Comparison of ENCODE assay signal across 32 cellular contexts in the genomic region with DNA sequence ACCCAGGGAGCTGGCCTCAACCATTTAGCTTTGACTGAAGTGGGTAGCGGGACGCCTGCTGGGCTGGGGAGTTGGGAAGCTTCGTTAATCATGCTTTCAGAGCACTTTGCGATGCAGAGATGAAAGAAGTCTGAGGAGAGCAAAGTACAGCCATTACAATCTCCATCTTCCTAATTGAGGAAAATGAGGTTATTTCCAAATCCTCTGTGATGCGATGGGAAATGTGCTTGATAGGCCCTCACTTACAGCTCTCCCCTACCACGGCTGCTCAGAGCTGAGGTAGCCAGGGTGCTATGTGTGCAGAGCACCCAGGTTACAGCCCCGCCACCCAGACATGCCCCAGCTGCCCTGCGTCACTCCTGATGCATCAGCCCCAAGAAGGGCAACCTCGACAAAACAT.
"Had no signal": no experiment of that assay in that cellular context is flagged by ENCODE, and none has a peak within 500 bp of the region (broad histone marks: within the 10 kb centered on the region; RNA-seq: fewer than 3 reads in every experiment).

No MANE protein-coding gene starts in this region.

- H2AFZ ChIP-seq: parathyroid adenoma had no signal

- H3K36me3 Mint-ChIP-seq: natural killer cell; stimulated activated memory B cell treated with anti-CD40 and anti-IgM and Interleukin-4, amounts not matched to agents 10 μg/mL and 1 μg/mL and 100 μg/mL, for 72 hours; type B pancreatic cell had no signal

- H3K4me3 ChIP-seq: ovary, psoas muscle, right lobe of liver, skin epidermis, smooth muscle cell, spleen, suprapubic skin, testis, tibial artery, transverse colon, upper lobe of right lung, uterus had no signal

- H3K27me3 ChIP-seq: ovary, right lobe of liver, spleen, suprapubic skin, testis, tibial artery, transverse colon, upper lobe of right lung, uterus had no signal

- H3K79me2 ChIP-seq: parathyroid adenoma had no signal

- H3K4me2 ChIP-seq: smooth muscle cell had no signal

- H3K9me3 ChIP-seq: ovary, psoas muscle, right lobe of liver, spleen, suprapubic skin, testis, tibial artery, transverse colon, upper lobe of right lung, uterus had no signal

- H3K27ac Mint-ChIP-seq: naive thymus-derived CD4-positive, alpha-beta T cell; natural killer cell; nephron; progenitor cell of endocrine pancreas; stimulated activated memory B cell treated with anti-CD40 and anti-IgM and Interleukin-4, amounts not matched to agents 10 μg/mL and 1 μg/mL and 100 μg/mL, for 72 hours; type B pancreatic cell had no signal

- H3K36me3 ChIP-seq: ovary, right lobe of liver, spleen, suprapubic skin, tibial artery, transverse colon, upper lobe of right lung, uterus had no signal

- H3K27me3 Mint-ChIP-seq: stimulated activated memory B cell treated with anti-CD40 and anti-IgM and Interleukin-4, amounts not matched to agents 10 μg/mL and 1 μg/mL and 100 μg/mL, for 72 hours; stimulated activated naive CD8-positive, alpha-beta T cell treated with anti-CD3 and anti-CD28 coated beads, Interleukin-15, amount 100 ng/mL, for 72 hours had no signal

- DNase-seq: naive thymus-derived CD4-positive, alpha-beta T cell; natural killer cell; occipital lobe; ovary; posterior cingulate gyrus; psoas muscle; right cardiac atrium; right lobe of liver; spleen; stimulated activated CD4-positive, alpha-beta T cell treated with anti-CD3 and anti-CD28 coated beads, Interleukin-12 subunit alpha, Interleukin-12 subunit beta, amount 100 ng/mL, for 4 hours; stimulated activated CD4-positive, alpha-beta T cell treated with anti-CD3 and anti-CD28 coated beads, Interleukin-1b, Interleukin-23, amount 100 ng/mL, for 48 hours; stimulated activated CD4-positive, alpha-beta T cell treated with anti-CD3 and anti-CD28 coated beads, Interleukin-4, amount 100 ng/mL, for 1 hour; stimulated activated CD4-positive, alpha-beta T cell treated with anti-CD3 and anti-CD28 coated beads, Interleukin-4, amount 100 ng/mL, for 4 hours; stimulated activated CD8-positive, alpha-beta memory T cell treated with anti-CD3 and anti-CD28 coated beads, Interleukin-4, amount 100 ng/mL, for 48 hours; stimulated activated naive CD4-positive, alpha-beta T cell; stimulated activated naive CD8-positive, alpha-beta T cell treated with anti-CD3 and anti-CD28 coated beads, Interleukin-15, amount 100 ng/mL, for 72 hours; stimulated activated naive CD8-positive, alpha-beta T cell treated with anti-CD3 and anti-CD28 coated beads, Interleukin-15, Interleukin-2, amounts not matched to agents 100 U/mL and 50 U/mL, for 24 hours; substantia nigra; testis; tibial artery; transverse colon; upper lobe of right lung; uterus had no signal

- H3K9me3 Mint-ChIP-seq: nephron; neural crest cell; stimulated activated naive CD8-positive, alpha-beta T cell treated with anti-CD3 and anti-CD28 coated beads, Interleukin-15, amount 100 ng/mL, for 72 hours; type B pancreatic cell had no signal

- H3K27ac ChIP-seq: ovary, parathyroid adenoma, psoas muscle, right lobe of liver, skin epidermis, spleen, suprapubic skin, testis, tibial artery, transverse colon, upper lobe of right lung, uterus had no signal

- H3K4me3 Mint-ChIP-seq: naive thymus-derived CD4-positive, alpha-beta T cell; natural killer cell; nephron; neural crest cell; stimulated activated memory B cell treated with anti-CD40 and anti-IgM and Interleukin-4, amounts not matched to agents 10 μg/mL and 1 μg/mL and 100 μg/mL, for 72 hours; stimulated activated naive CD8-positive, alpha-beta T cell treated with anti-CD3 and anti-CD28 coated beads, Interleukin-15, amount 100 ng/mL, for 72 hours; type B pancreatic cell had no signal

- H3K9ac ChIP-seq: parathyroid adenoma had no signal

- H3K4me1 ChIP-seq: parathyroid adenoma, psoas muscle, right lobe of liver, spleen, suprapubic skin, testis, tibial artery, transverse colon, upper lobe of right lung, uterus had no signal

- H3K4me1 Mint-ChIP-seq: naive thymus-derived CD4-positive, alpha-beta T cell; natural killer cell; neural crest cell; stimulated activated memory B cell treated with anti-CD40 and anti-IgM and Interleukin-4, amounts not matched to agents 10 μg/mL and 1 μg/mL and 100 μg/mL, for 72 hours; stimulated activated naive CD8-positive, alpha-beta T cell treated with anti-CD3 and anti-CD28 coated beads, Interleukin-15, amount 100 ng/mL, for 72 hours had no signal
